Comparison of ENCODE assay signal across 32 cellular contexts in the genomic region with DNA sequence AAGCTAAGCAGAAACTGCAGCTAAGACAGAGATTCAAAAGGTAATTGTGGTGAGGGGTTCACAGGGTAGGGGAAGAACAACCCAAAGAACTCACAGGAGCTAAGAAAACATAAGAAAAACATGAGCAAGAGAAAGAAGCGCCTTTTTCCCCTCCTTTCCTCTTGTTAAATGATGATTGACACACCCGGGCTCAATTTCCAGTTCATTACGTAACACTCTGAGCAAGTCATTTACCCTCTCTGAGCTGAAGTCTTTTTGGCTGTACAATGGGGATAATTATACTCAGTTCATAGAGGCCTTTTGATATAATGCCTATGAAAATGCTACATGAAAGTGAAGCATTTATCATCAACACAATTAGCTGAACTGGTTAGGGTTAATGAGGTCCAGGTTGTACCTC. TPM values are rescaled to one million over a fixed set of nuclear protein-coding genes. Genes with fewer than 3 reads are reported as not detected.
DNase-seq lines count a peak whose midpoint lies in the region; ATAC-seq, FAIRE-seq and TF ChIP-seq lines count a peak whose summit lies in the region.
"Had no signal": no experiment of that assay in that cellular context is flagged by ENCODE, and none has a peak within 500 bp of the region (broad histone marks: within the 10 kb centered on the region; RNA-seq: fewer than 3 reads in every experiment).

No MANE protein-coding gene starts in this region.

- H3K4me3 ChIP-seq in A673 (ENCODE audit: low read depth, low read length, poor library complexity, severe bottlenecking) (no peak overlapping the region), NB4 (ENCODE audit: low read depth, low read length) (no peak overlapping the region), adipocyte (ENCODE audit: low read length) (no peak overlapping the region)
- H3K4me3 ChIP-seq: BLaER1, colonic mucosa, GM12878, heart left ventricle, MG63 had no signal

- no peaks in the 10 kb centered on the region for H3K4me1 ChIP-seq in A673 (ENCODE audit: insufficient read depth, low read length, poor library complexity, severe bottlenecking)
- H3K4me1 ChIP-seq in adipocyte (ENCODE audit: control insufficient read depth, insufficient read depth, low read length), result no peaks in the 10 kb centered on the region
- H3K4me1 ChIP-seq: BLaER1, colonic mucosa had no signal

- DNase-seq in A673 (ENCODE audit: low spot score), result peak; percentile 66
- peak; percentile 74 for DNase-seq in NB4 (ENCODE audit: low read depth)
- DNase-seq in adipocyte (ENCODE audit: low read depth), result peak; percentile 15
- peak; percentile 68 for DNase-seq in globus pallidus (ENCODE audit: low spot score)
- no peak for DNase-seq in stimulated activated naive CD8-positive, alpha-beta T cell treated with anti-CD3 and anti-CD28 coated beads, Interleukin-15, amount 100 ng/mL, for 72 hours
- DNase-seq in T-helper 17 cell, result no peak
- DNase-seq in GM12891 (ENCODE audit: insufficient read length, low spot score), result no peak
- DNase-seq: ACHN; activated CD4-positive, alpha-beta memory T cell treated with anti-CD3 and anti-CD28 coated beads, Interleukin-2, amount 10 ng/mL, durations not matched to agents 7 days and 5 days; activated effector memory CD4-positive, alpha-beta T cell treated with Interleukin-2 at 50 U/mL for 16 hours; activated naive CD8-positive, alpha-beta T cell treated with anti-CD3 and anti-CD28 coated beads, Interleukin-2, amount 50 U/mL, for 24 hours; colonic mucosa; COR-L47; DMS79 treated with DMSO at 0.1 percent for 48 hours; endodermal cell; heart left ventricle; MG63; naive thymus-derived CD4-positive, alpha-beta T cell; NCI-H187 treated with DMSO at 0.1 percent for 48 hours; NCI-H226; stimulated activated CD4-positive, alpha-beta T cell treated with anti-CD3 and anti-CD28 coated beads, Interleukin-12 subunit alpha, Interleukin-12 subunit beta, amount 100 ng/mL, for 4 hours; stimulated activated CD4-positive, alpha-beta T cell treated with anti-CD3 and anti-CD28 coated beads, Interleukin-4, amount 100 ng/mL, for 4 hours; T-helper 9 cell had no signal

- no peak overlapping the region for H3K27ac ChIP-seq in A673 (ENCODE audit: low read depth, low read length, poor library complexity, severe bottlenecking)
- H3K27ac ChIP-seq: BLaER1, colonic mucosa, heart left ventricle had no signal

- POLR2A ChIA-PET in A673 (lab: Charles Lee; ENCODE audit: low non-redundant PET), result interaction anchor here (0.5 kb wide), 1 partner anchor 320 kb away, joined by 5 read pairs; no protein-coding TSS in a partner anchor

- no peaks in the 10 kb centered on the region for H3K36me3 Mint-ChIP-seq in T-helper 17 cell (ENCODE audit: low read depth)
- H3K36me3 Mint-ChIP-seq: naive thymus-derived CD4-positive, alpha-beta T cell had no signal

- no peak overlapping the region for H3K4me3 Mint-ChIP-seq in stimulated activated naive CD8-positive, alpha-beta T cell treated with anti-CD3 and anti-CD28 coated beads, Interleukin-15, amount 100 ng/mL, for 72 hours
- no peak overlapping the region for H3K4me3 Mint-ChIP-seq in T-helper 17 cell
- H3K4me3 Mint-ChIP-seq: activated CD4-positive, alpha-beta memory T cell treated with anti-CD3 and anti-CD28 coated beads, Interleukin-2, amount 10 ng/mL, durations not matched to agents 7 days and 5 days; activated naive CD8-positive, alpha-beta T cell treated with anti-CD3 and anti-CD28 coated beads, Interleukin-2, amount 50 U/mL, for 24 hours; brain; endodermal cell; naive thymus-derived CD4-positive, alpha-beta T cell; stimulated activated naive CD8-positive, alpha-beta T cell treated with anti-CD3 and anti-CD28 coated beads, Interleukin-15, Interleukin-2, amounts not matched to agents 100 ng/mL and 50 ng/mL, for 24 hours; type B pancreatic cell had no signal

- H3K9ac ChIP-seq in adipocyte (ENCODE audit: low read length), result no peak overlapping the region
- H3K9ac ChIP-seq: BLaER1 had no signal

- ATAC-seq in stimulated activated naive CD8-positive, alpha-beta T cell treated with anti-CD3 and anti-CD28 coated beads, Interleukin-15, amount 100 ng/mL, for 72 hours, result no peak
- ATAC-seq in HG02763 (IDR thresholded peaks at IDR 0.05; ENCODE audit: unreplicated experiment) (no peak), T-helper 17 cell (no peak)
- ATAC-seq: activated naive CD8-positive, alpha-beta T cell treated with anti-CD3 and anti-CD28 coated beads, Interleukin-2, amount 50 U/mL, for 24 hours; GM12878; heart left ventricle; left lobe of liver; naive thymus-derived CD4-positive, alpha-beta T cell; SK-N-SH treated with all-trans-retinoic acid at 6 μM for 48 hours had no signal

- H3K4me1 Mint-ChIP-seq in stimulated activated naive CD8-positive, alpha-beta T cell treated with anti-CD3 and anti-CD28 coated beads, Interleukin-15, amount 100 ng/mL, for 72 hours, result no peaks in the 10 kb centered on the region
- H3K4me1 Mint-ChIP-seq in T-helper 17 cell, result peaks cover 3% of the 10 kb centered on the region
- H3K4me1 Mint-ChIP-seq: activated naive CD8-positive, alpha-beta T cell treated with anti-CD3 and anti-CD28 coated beads, Interleukin-2, amount 50 U/mL, for 24 hours; naive thymus-derived CD4-positive, alpha-beta T cell had no signal

- no peak overlapping the region for H3K27ac Mint-ChIP-seq in stimulated activated naive CD8-positive, alpha-beta T cell treated with anti-CD3 and anti-CD28 coated beads, Interleukin-15, amount 100 ng/mL, for 72 hours
- no peak overlapping the region for H3K27ac Mint-ChIP-seq in T-helper 17 cell
- H3K27ac Mint-ChIP-seq: activated CD4-positive, alpha-beta memory T cell treated with anti-CD3 and anti-CD28 coated beads, Interleukin-2, amount 10 ng/mL, durations not matched to agents 7 days and 5 days; activated naive CD8-positive, alpha-beta T cell treated with anti-CD3 and anti-CD28 coated beads, Interleukin-2, amount 50 U/mL, for 24 hours; endodermal cell; naive thymus-derived CD4-positive, alpha-beta T cell; stimulated activated naive CD8-positive, alpha-beta T cell treated with anti-CD3 and anti-CD28 coated beads, Interleukin-15, Interleukin-2, amounts not matched to agents 100 ng/mL and 50 ng/mL, for 24 hours; type B pancreatic cell had no signal

- intact Hi-C loops in A673 (cut with micrococcal nuclease; ENCODE audit: unreplicated experiment), result no loop called here

- TF ChIP-seq POLR2A in NB4 (IDR thresholded peaks at IDR 0.05; ENCODE audit: extremely low read depth, insufficient read length) (no peak), GM12891 (IDR thresholded peaks at IDR 0.05; ENCODE audit: low read depth, low read length) (no peak)

- H3K9me3 ChIP-seq in A673 (ENCODE audit: low read depth, low read length, poor library complexity, severe bottlenecking) (no peaks in the 10 kb centered on the region), adipocyte (ENCODE audit: control insufficient read depth, low read length) (no peaks in the 10 kb centered on the region), T-helper 17 cell (ENCODE audit: control insufficient read depth, low read length, poor library complexity, severe bottlenecking) (no peaks in the 10 kb centered on the region)
- H3K9me3 ChIP-seq: BLaER1, colonic mucosa, heart left ventricle, MG63 had no signal

- H3K36me3 ChIP-seq in A673 (ENCODE audit: insufficient read depth, low read length, poor library complexity, severe bottlenecking) (peaks cover 4% of the 10 kb centered on the region), adipocyte (ENCODE audit: control insufficient read depth, insufficient read depth, low read length, severe bottlenecking) (no peaks in the 10 kb centered on the region)
- H3K36me3 ChIP-seq: BLaER1, colonic mucosa, MG63 had no signal

- no peaks in the 10 kb centered on the region for H3K27me3 Mint-ChIP-seq in stimulated activated naive CD8-positive, alpha-beta T cell treated with anti-CD3 and anti-CD28 coated beads, Interleukin-15, amount 100 ng/mL, for 72 hours
- no peaks in the 10 kb centered on the region for H3K27me3 Mint-ChIP-seq in T-helper 17 cell
- H3K27me3 Mint-ChIP-seq: brain; stimulated activated naive CD8-positive, alpha-beta T cell treated with anti-CD3 and anti-CD28 coated beads, Interleukin-15, Interleukin-2, amounts not matched to agents 100 ng/mL and 50 ng/mL, for 24 hours; type B pancreatic cell had no signal

- TF ChIP-seq CTCF in A673 (conservative IDR thresholded peaks at IDR 0.05; ENCODE audit: low read depth, low read length), result no peak
- TF ChIP-seq CTCF in NB4 (IDR thresholded peaks at IDR 0.05; ENCODE audit: low read depth, low read length), result no peak

- BruUV-seq in A673 (replicated peaks; lab: Mats Ljungman, UMichigan), result no TSS peak

- no peaks in the 10 kb centered on the region for H3K9me3 Mint-ChIP-seq in stimulated activated naive CD8-positive, alpha-beta T cell treated with anti-CD3 and anti-CD28 coated beads, Interleukin-15, amount 100 ng/mL, for 72 hours
- H3K9me3 Mint-ChIP-seq: activated CD4-positive, alpha-beta memory T cell treated with anti-CD3 and anti-CD28 coated beads, Interleukin-2, amount 10 ng/mL, durations not matched to agents 7 days and 5 days; activated naive CD8-positive, alpha-beta T cell treated with anti-CD3 and anti-CD28 coated beads, Interleukin-2, amount 50 U/mL, for 24 hours; stimulated activated naive CD8-positive, alpha-beta T cell treated with anti-CD3 and anti-CD28 coated beads, Interleukin-15, Interleukin-2, amounts not matched to agents 100 ng/mL and 50 ng/mL, for 24 hours; type B pancreatic cell had no signal

- no peaks in the 10 kb centered on the region for H3K27me3 ChIP-seq in A673 (replicated peaks; ENCODE audit: insufficient read depth, low read depth, low read length, poor library complexity)
- H3K27me3 ChIP-seq in adipocyte (replicated peaks; ENCODE audit: control insufficient read depth, insufficient read depth, low read length), result no peaks in the 10 kb centered on the region
- H3K27me3 ChIP-seq: BLaER1, colonic mucosa, heart left ventricle, MG63 had no signal

- no peak for FAIRE-seq in GM12891 (lab: Jason Lieb, UNC)
- FAIRE-seq: GM12878, GM19239 had no signal

- CTCF ChIA-PET in A673 (lab: Charles Lee), result interaction anchor here (0.7 kb wide), 1 partner anchor 252 kb away, joined by 3 read pairs; no protein-coding TSS in a partner anchor

TF ChIP-seq in GM12891, 5 proteins besides CTCF, POLR2A, EP300 and RAD21:
- TF ChIP-seq POLR2AphosphoS5 (IDR thresholded peaks at IDR 0.05; ENCODE audit: low read depth, low read length) (no peak), SPI1 (IDR thresholded peaks at IDR 0.05; ENCODE audit: low read depth, low read length) (no peak), TAF1 (IDR thresholded peaks at IDR 0.05; ENCODE audit: low read depth, low read length) (no peak), PAX5 (IDR thresholded peaks at IDR 0.05; ENCODE audit: insufficient read depth, low read length, severe bottlenecking) (no peak), POU2F2 (IDR thresholded peaks at IDR 0.05; ENCODE audit: low read depth, low read length) (no peak)
TF ChIP-seq in GM12891: peak in this region for 0.

RNA-seq across cellular contexts. Expression of gene LRP4, which starts 17.2 kb away (rescaled TPM):
- total RNA-seq in A673 (2021) (31.8 and 39.6 TPM in 2 replicates), T-helper 17 cell (not detected)
- polyA plus RNA-seq in GM12891 (2012; ENCODE audit: low read depth, missing spikeins), result 0.58 TPM
- total RNA-seq: naive thymus-derived CD4-positive, alpha-beta T cell had no signal
- polyA plus RNA-seq: naive thymus-derived CD4-positive, alpha-beta T cell had no signal

RNA-seq across cellular contexts. Expression of gene CSTPP1, which starts 35.4 kb away (rescaled TPM):
- total RNA-seq in A673 (2021), result 79.3 and 89.7 TPM in 2 replicates
- total RNA-seq in T-helper 17 cell, result 10 to 100 TPM; 12.2 to 13.8 TPM
- 27.1 TPM for polyA plus RNA-seq in GM12891 (2012; ENCODE audit: low read depth, missing spikeins)

RNA-seq across cellular contexts. Expression of gene CKAP5, which starts 55.1 kb away (rescaled TPM):
- total RNA-seq in A673 (2021) (572 and 581 TPM in 2 replicates), T-helper 17 cell (10 to 100 TPM; 33.7 to 39.8 TPM)
- polyA plus RNA-seq in GM12891 (2012; ENCODE audit: low read depth, missing spikeins), result 30.5 TPM

Comparison
In these comparisons a context has a peak if more than half of its experiments do, and no peak if none do; other contexts are left out.
1. DNase-seq: peak in A673 (single experiment), NB4 (single experiment), adipocyte (single experiment) and globus pallidus (single experiment); none in stimulated activated naive CD8-positive, alpha-beta T cell treated with anti-CD3 and anti-CD28 coated beads, Interleukin-15, amount 100 ng/mL, for 72 hours (0 of 2), T-helper 17 cell (0 of 3) and GM12891 (single experiment).
2. RNA of gene LRP4, which starts 17.2 kb away (total RNA-seq): 31.8 to 39.6 TPM in A673; not detected in T-helper 17 cell; every median in the first group is over 10 times any median in the second.
3. RNA of gene CKAP5, which starts 55.1 kb away (total RNA-seq): 572 to 581 TPM in A673; 33.7 to 39.8 TPM in T-helper 17 cell; every median in the first group is over 10 times any median in the second.